Comparison of ENCODE assay signal across 8 cellular contexts in the genomic region with DNA sequence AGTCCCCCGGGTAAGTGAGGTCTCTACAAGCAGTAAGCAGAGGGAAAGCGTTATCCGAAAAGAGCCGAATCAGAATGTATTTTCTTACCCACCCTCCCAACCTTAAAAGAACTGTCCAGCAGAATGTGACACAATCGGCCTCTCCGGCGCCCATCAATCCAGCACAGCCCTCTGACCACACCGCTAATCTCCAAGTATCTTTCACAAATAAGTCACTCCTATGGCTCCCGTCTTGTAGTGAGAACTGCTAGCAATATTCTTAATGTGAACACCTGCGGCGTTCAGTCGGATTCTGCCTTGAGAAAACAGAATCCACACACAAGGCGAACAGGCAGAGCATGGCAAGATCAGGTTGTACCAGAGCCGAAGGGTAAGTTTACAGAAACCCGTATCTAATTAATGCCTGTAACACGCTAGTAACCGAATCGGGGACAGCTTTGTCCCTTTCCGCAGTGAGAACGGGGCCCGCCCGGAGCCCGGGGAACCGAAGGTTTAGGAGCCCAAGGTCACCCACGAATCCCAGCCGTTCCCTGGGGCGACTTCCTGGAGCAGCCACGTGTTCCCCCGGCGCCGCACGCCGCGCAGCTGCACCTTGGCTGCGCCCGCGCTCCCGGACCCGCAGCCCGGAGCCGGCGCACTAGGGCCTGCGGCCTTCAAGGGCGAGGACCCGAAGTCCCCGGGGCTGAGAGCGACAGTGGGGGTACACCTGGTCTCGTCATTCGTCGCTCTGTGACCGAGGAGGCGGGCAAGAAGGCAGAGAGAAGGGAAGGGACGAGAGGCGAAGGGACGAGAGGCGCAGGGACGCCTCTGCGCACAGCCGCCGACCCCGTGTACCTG. TPM values are rescaled to one million over a fixed set of nuclear protein-coding genes. Genes with fewer than 3 reads are reported as not detected.
DNase-seq lines count a peak whose midpoint lies in the region; ATAC-seq and TF ChIP-seq lines count a peak whose summit lies in the region.

No MANE protein-coding gene starts in this region.

- ATAC-seq in GM18868 (IDR thresholded peaks at IDR 0.05; ENCODE audit: unreplicated experiment) (peak; percentile 46), HG03135 (IDR thresholded peaks at IDR 0.05; ENCODE audit: unreplicated experiment) (peak; percentile 45)
- peak; percentile 61 for ATAC-seq in effector memory CD8-positive, alpha-beta T cell (replicated peaks)

- H3K79me1 ChIP-seq in mesendoderm (ENCODE audit: low read length), result peaks cover 5% of the 10 kb centered on the region

- peak overlapping the region; percentile 44 for H3K4ac ChIP-seq in mesendoderm (ENCODE audit: low read depth, low read length)

- no peaks in the 10 kb centered on the region for H3K9me3 ChIP-seq in A673 (ENCODE audit: low read depth, low read length, poor library complexity, severe bottlenecking)

- DNase-seq in A673 (ENCODE audit: low spot score) (peak; percentile 61), NCI-H524 treated with DMSO at 0.1 percent for 48 hours (lab: John Stamatoyannopoulos, UW) (peak; percentile 3), mesendoderm (peak; percentile 61)
- DNase-seq in activated CD8-positive, alpha-beta memory T cell treated with anti-CD3 and anti-CD28 coated beads for 24 hours, result peak; percentile 86
- DNase-seq in effector memory CD8-positive, alpha-beta T cell, result peak; percentile 38 to 45 (median 42)
- DNase-seq in stimulated activated CD8-positive, alpha-beta memory T cell treated with anti-CD3 and anti-CD28 coated beads, Interleukin-15, amount 100 ng/mL, for 24 hours (ENCODE audit: low read depth), result peak; percentile 25

- no peak for TF ChIP-seq CTCF in A673 (conservative IDR thresholded peaks at IDR 0.05; ENCODE audit: low read depth, low read length)

- H3K27me3 Mint-ChIP-seq in effector memory CD8-positive, alpha-beta T cell, result no peaks in the 10 kb centered on the region

- H3K4me3 Mint-ChIP-seq in effector memory CD8-positive, alpha-beta T cell, result peak overlapping the region; percentile 94 to 99

- H3K27me3 ChIP-seq in A673 (replicated peaks; ENCODE audit: insufficient read depth, low read depth, low read length, poor library complexity) (no peaks in the 10 kb centered on the region), mesendoderm (ENCODE audit: insufficient read depth, low read length, poor library complexity) (no peaks in the 10 kb centered on the region)

- peaks cover 7% of the 10 kb centered on the region for H3K4me1 ChIP-seq in A673 (ENCODE audit: insufficient read depth, low read length, poor library complexity, severe bottlenecking)
- peaks cover 4% of the 10 kb centered on the region for H3K4me1 ChIP-seq in mesendoderm (ENCODE audit: control insufficient read depth, low read depth, low read length)

- CTCF ChIA-PET in A673 (lab: Charles Lee), result no interaction called here

- no peak overlapping the region for H4K8ac ChIP-seq in mesendoderm (ENCODE audit: low read depth, low read length)

- H3K9me3 Mint-ChIP-seq in effector memory CD8-positive, alpha-beta T cell, result no peaks in the 10 kb centered on the region

- no peak overlapping the region for H2AK5ac ChIP-seq in mesendoderm (ENCODE audit: low read length)

- H4K5ac ChIP-seq in mesendoderm (ENCODE audit: low read length), result no peak overlapping the region

- POLR2A ChIA-PET in A673 (lab: Charles Lee; ENCODE audit: low non-redundant PET), result no interaction called here

- peak overlapping the region; percentile 89 for H3K23ac ChIP-seq in mesendoderm (ENCODE audit: low read length)

- H3K27ac ChIP-seq in A673 (ENCODE audit: low read depth, low read length, poor library complexity, severe bottlenecking), result peak overlapping the region; percentile 95
- peak overlapping the region; percentile 63 for H3K27ac ChIP-seq in mesendoderm (ENCODE audit: low read depth, low read length)

- peak overlapping the region; percentile 69 for H2BK5ac ChIP-seq in mesendoderm (ENCODE audit: low read length)

- H3K27ac Mint-ChIP-seq in effector memory CD8-positive, alpha-beta T cell, result peak overlapping the region; percentile 93 to 96

- no peak overlapping the region for H2BK120ac ChIP-seq in mesendoderm (ENCODE audit: low read depth, low read length)

- H3K4me1 Mint-ChIP-seq in effector memory CD8-positive, alpha-beta T cell (ENCODE audit: low read depth in 2 of 2), result peaks cover 31 to 39% of the 10 kb centered on the region in 2 donors

- BruUV-seq in A673 (replicated peaks; lab: Mats Ljungman, UMichigan), result no TSS peak

- peaks cover 38% of the 10 kb centered on the region for H3K79me2 ChIP-seq in mesendoderm (ENCODE audit: control insufficient read depth, insufficient read depth, low read length)

- peak overlapping the region; percentile 83 for H3K4me3 ChIP-seq in A673 (ENCODE audit: low read depth, low read length, poor library complexity, severe bottlenecking)
- H3K4me3 ChIP-seq in mesendoderm (ENCODE audit: low read length), result peak overlapping the region; percentile 97

- intact Hi-C loops in A673 (cut with micrococcal nuclease; ENCODE audit: unreplicated experiment), result no loop called here

- H3K36me3 Mint-ChIP-seq in effector memory CD8-positive, alpha-beta T cell (ENCODE audit: insufficient read depth), result peaks cover 30% of the 10 kb centered on the region

- H3K9ac ChIP-seq in mesendoderm (ENCODE audit: low read length), result peak overlapping the region; percentile 94

- H3K36me3 ChIP-seq in A673 (ENCODE audit: insufficient read depth, low read length, poor library complexity, severe bottlenecking) (peaks cover 9% of the 10 kb centered on the region), mesendoderm (ENCODE audit: control insufficient read depth, insufficient read depth, low read length) (no peaks in the 10 kb centered on the region)

- H3K18ac ChIP-seq in mesendoderm (ENCODE audit: low read length), result peak overlapping the region; percentile 46

- H3K56ac ChIP-seq in mesendoderm (ENCODE audit: low read length), result peak overlapping the region; percentile 97

- H3K4me2 ChIP-seq in mesendoderm (ENCODE audit: low read length), result peak overlapping the region; percentile 98

- no CpG with 5 or more reads among the region's 61 CpGs for WGBS in mesendoderm (ENCODE audit: extremely low coverage, insufficient coverage, low lambda C conversion rate)

- no peak overlapping the region for H2BK15ac ChIP-seq in mesendoderm (replicated peaks; ENCODE audit: low read depth)

RNA-seq across cellular contexts. Expression of gene TFRC, which starts 0.7 kb away (rescaled TPM):
- total RNA-seq in A673 (2021), result 240 and 336 TPM in 2 replicates
- polyA plus RNA-seq in mesendoderm (2013, experiment 1 of 2), result 31.8 TPM
- 29.9 TPM for polyA plus RNA-seq in mesendoderm (2013, experiment 2 of 2)

Comparison
In these comparisons a context has a peak if more than half of its experiments do, and no peak if none do; other contexts are left out.
1. Peak in every context shown above with its lines: DNase-seq, ATAC-seq, H3K4me3 ChIP-seq and H3K27ac ChIP-seq.
2. DNase-seq: peak in every context shown above with its lines; median percentile 86 in activated CD8-positive, alpha-beta memory T cell treated with anti-CD3 and anti-CD28 coated beads for 24 hours; 61 in A673; 61 in mesendoderm; 42 in effector memory CD8-positive, alpha-beta T cell; 25 in stimulated activated CD8-positive, alpha-beta memory T cell treated with anti-CD3 and anti-CD28 coated beads, Interleukin-15, amount 100 ng/mL, for 24 hours; 3 in NCI-H524 treated with DMSO at 0.1 percent for 48 hours.